ENCODE assay signal across 19 cellular contexts in genomic region chr4:128322311-128322710, GRCh38. TPM values are rescaled to one million over a fixed set of nuclear protein-coding genes. Genes with fewer than 3 reads are reported as not detected.
DNase-seq lines count a peak whose midpoint lies in the region; ATAC-seq and TF ChIP-seq lines count a peak whose summit lies in the region.
"Had no signal": no experiment of that assay in that cellular context is flagged by ENCODE, and none has a peak within 500 bp of the region (broad histone marks: within the 10 kb centered on the region; RNA-seq: fewer than 3 reads in every experiment).

No MANE protein-coding gene starts in this region.

- H3K4ac ChIP-seq in IMR-90 (ENCODE audit: low read depth, low read length): peak overlapping the region; percentile 92; the same call in 1 of the 2 replicates

- in situ Hi-C loops in IMR-90 (cut with MboI; ENCODE audit: low sequenced_read_pairs): no loop called here

- H4K8ac ChIP-seq in IMR-90 (ENCODE audit: low read depth in 2 of 2, low read length in 2 of 2): peak overlapping the region; percentile 89 to 96; a peak in 3 of 4 replicates

- H3K23ac ChIP-seq in IMR-90 (ENCODE audit: low read depth, low read length): 0 out of 2 replicates have a peak overlapping the region, but pooled peaks have one; percentile 55

- no peaks in the 10 kb centered on the region for H3K9me3 ChIP-seq in IMR-90 (ENCODE audit: control insufficient read depth, insufficient read depth, low read length)

- TF ChIP-seq RAD21 in IMR-90 (IDR thresholded peaks at IDR 0.05; ENCODE audit: low read length): no peak

- no peak overlapping the region for H2AK9ac ChIP-seq in IMR-90 (replicated peaks; ENCODE audit: low read depth, low read length, poor library complexity)

- no peaks in the 10 kb centered on the region for H4K20me1 ChIP-seq in IMR-90 (ENCODE audit: insufficient read depth, low read length)

- dilution Hi-C loops in IMR-90 (cut with HindIII; ENCODE audit: low sequenced_read_pairs, unreplicated experiment): no loop called here

- H3K9ac ChIP-seq in IMR-90 (ENCODE audit: low read depth, low read length): no peak overlapping the region

- WGBS in IMR-90 (ENCODE audit: extremely low coverage in 2 of 2, insufficient read length in 1 of 2), 2 experiments: no CpG with 5 or more reads among the region's 2 CpGs

- no peak for TF ChIP-seq POLR2A in IMR-90 (IDR thresholded peaks at IDR 0.05; ENCODE audit: low read depth, low read length)

- H3K27me3 ChIP-seq in IMR-90 (ENCODE audit: control insufficient read depth, insufficient read depth, low read length): no peaks in the 10 kb centered on the region

- BruUV-seq in IMR-90 (replicated peaks; lab: Mats Ljungman, UMichigan): no TSS peak

- no peak overlapping the region for H3K4me3 ChIP-seq in IMR-90 (ENCODE audit: insufficient read depth, low read depth, low read length)
- H3K4me3 ChIP-seq: GM12878, lung had no signal

- peak overlapping the region; percentile 14; the same call in 1 of the 2 replicates for H4K5ac ChIP-seq in IMR-90 (ENCODE audit: low read depth, low read length)

- no peak for TF ChIP-seq CTCF in IMR-90 (conservative IDR thresholded peaks at IDR 0.05; ENCODE audit: low read depth, low read length)

- peak overlapping the region; percentile 10; the same call in 1 of the 2 replicates for H3K27ac ChIP-seq in IMR-90 (ENCODE audit: insufficient read depth, low read length)
- H3K27ac ChIP-seq: HL-60, VCaP had no signal

- peak overlapping the region; percentile 87 for H2BK20ac ChIP-seq in IMR-90 (ENCODE audit: low read depth, low read length)

- peaks cover 6% of the 10 kb centered on the region; the same call in 1 of the 2 replicates for H3K9me1 ChIP-seq in IMR-90 (ENCODE audit: insufficient read depth, low read length)

- CTCF ChIA-PET in IMR-90 (lab: Yijun Ruan, JAX): interaction anchor here (1.2 kb wide), 1 partner anchor 58 kb away, joined by 3 read pairs; no protein-coding TSS in a partner anchor

- no peaks in the 10 kb centered on the region; the same call in 1 of the 2 replicates for H3K36me3 ChIP-seq in IMR-90 (ENCODE audit: control insufficient read depth, insufficient read depth, low read length)

- DNase-seq in DMS53 treated with DMSO at 0.1 percent for 48 hours (lab: John Stamatoyannopoulos, UW; ENCODE audit: unreplicated experiment) (peak; percentile 28), IMR-90 (peak; percentile 28), astrocyte of the hippocampus (ENCODE audit: low read depth, low spot score) (peak; percentile 31), kidney tubule cell (ENCODE audit: low spot score) (peak; percentile 79), NCI-H1417 treated with DMSO at 0.1 percent for 48 hours (lab: John Stamatoyannopoulos, UW) (no peak), NCI-H2107 treated with DMSO at 0.1 percent for 48 hours (lab: John Stamatoyannopoulos, UW; ENCODE audit: unreplicated experiment) (no peak), SIG-M5 (lab: John Stamatoyannopoulos, UW) (no peak)
- DNase-seq in activated naive CD4-positive, alpha-beta T cell treated with Interleukin-2 at 50 U/mL for 16 hours: no peak
- DNase-seq: activated CD4-positive, alpha-beta memory T cell treated with anti-CD3 and anti-CD28 coated beads for 36 hours; activated T-cell treated with anti-CD3 and anti-CD28 coated beads, Interleukin-2, amount 50 U/mL, for 4 hours; CD8-positive, alpha-beta memory T cell; effector memory CD4-positive, alpha-beta T cell; NCI-H1694 treated with DMSO at 0.1 percent for 48 hours; NCI-H510A; retina had no signal

- peak overlapping the region; percentile 2; the same call in 1 of the 2 replicates for H2AK5ac ChIP-seq in IMR-90 (ENCODE audit: low read depth, low read length)

- H2BK5ac ChIP-seq in IMR-90 (ENCODE audit: low read depth, low read length, poor library complexity, severe bottlenecking): peak overlapping the region; percentile 87

- H3K56ac ChIP-seq in IMR-90 (ENCODE audit: extremely low read depth, insufficient read depth, low read length): peak overlapping the region; percentile 80; the same call in 1 of the 2 replicates

- peak overlapping the region; percentile 97 for H2BK120ac ChIP-seq in IMR-90 (ENCODE audit: low read depth, low read length)

- H3K79me1 ChIP-seq in IMR-90 (ENCODE audit: low read depth in 1 of 2, low read length in 2 of 2): no peaks in the 10 kb centered on the region

- H3K4me1 ChIP-seq in IMR-90 (ENCODE audit: control insufficient read depth, insufficient read depth, low read length): peaks cover 22% of the 10 kb centered on the region

- peak overlapping the region; percentile 96; the same call in 1 of the 3 replicates for H2BK15ac ChIP-seq in IMR-90 (ENCODE audit: low read depth, low read length)

- intact Hi-C loops in IMR-90 (cut with micrococcal nuclease): no loop called here

- no peak for ATAC-seq in IMR-90 (ENCODE audit: low read depth)
- ATAC-seq: activated T-cell treated with anti-CD3 and anti-CD28 coated beads, Interleukin-2, amount 50 U/mL, for 4 hours; GM12878 had no signal

- H3K4me2 ChIP-seq in IMR-90 (ENCODE audit: low read depth, low read length): no peak overlapping the region

- no peak overlapping the region for H2AFZ ChIP-seq in IMR-90 (replicated peaks; ENCODE audit: low read length, poor library complexity)

- H3K18ac ChIP-seq in IMR-90 (ENCODE audit: low read depth, low read length): peak overlapping the region; percentile 100; the same call in 1 of the 2 replicates

- POLR2A ChIA-PET in IMR-90 (lab: Charles Lee; ENCODE audit: unreplicated experiment): interaction anchor here (0.6 to 0.7 kb wide), 2 partner anchors 35 to 441 kb away, joined by 4 to 5 read pairs; partner anchors contain the start of gene PLK4

- peak overlapping the region; percentile 99 for H4K91ac ChIP-seq in IMR-90 (ENCODE audit: insufficient read depth, low read depth, low read length)

- 0 out of 2 replicates have a peak overlapping the region, but pooled peaks have one; percentile 69 for H3K14ac ChIP-seq in IMR-90 (replicated peaks; ENCODE audit: low read depth, low read length)

TF ChIP-seq in IMR-90, 13 proteins besides CTCF, POLR2A, EP300 and RAD21:
- TF ChIP-seq SMC3 (IDR thresholded peaks at IDR 0.05; ENCODE audit: low read depth, low read length): no peak

RNA-seq across cellular contexts. Expression of gene PGRMC2, which starts 34.7 kb away (rescaled TPM):
- 13.4 and 24.4 TPM in 2 replicates for total RNA-seq in IMR-90 (2012; rRNA removed)
- polyA plus RNA-seq in IMR-90 (2012; rRNA removed): 21.9 and 40.7 TPM in 2 replicates
- polyA plus RNA-seq in IMR-90 (2012; cell fraction: cytosol; rRNA removed): 8.0 and 8.9 TPM in 2 replicates
- 2.2 and 19.3 TPM in 2 replicates for polyA plus RNA-seq in IMR-90 (2012; cell fraction: nucleus; rRNA removed; ENCODE audit: low replicate concordance)

Comparison
In these comparisons a context has a peak if more than half of its experiments do, and no peak if none do; other contexts are left out.
1. DNase-seq: peak in DMS53 treated with DMSO at 0.1 percent for 48 hours (single experiment), IMR-90 (single experiment), astrocyte of the hippocampus (single experiment) and kidney tubule cell (single experiment); none in NCI-H1417 treated with DMSO at 0.1 percent for 48 hours (single experiment), activated naive CD4-positive, alpha-beta T cell treated with Interleukin-2 at 50 U/mL for 16 hours (single experiment), NCI-H2107 treated with DMSO at 0.1 percent for 48 hours (single experiment) and SIG-M5 (single experiment).